Comparison of ENCODE assay signal across 1 cellular context in genomic region chr12:111201036-111201435, GRCh38.
TF ChIP-seq lines count a peak whose summit lies in the region.

No MANE protein-coding gene starts in this region.

TF ChIP-seq in HEK293, 187 proteins besides CTCF, POLR2A, EP300 and RAD21 (continued from another document):
- TF ChIP-seq, protein P1, sequence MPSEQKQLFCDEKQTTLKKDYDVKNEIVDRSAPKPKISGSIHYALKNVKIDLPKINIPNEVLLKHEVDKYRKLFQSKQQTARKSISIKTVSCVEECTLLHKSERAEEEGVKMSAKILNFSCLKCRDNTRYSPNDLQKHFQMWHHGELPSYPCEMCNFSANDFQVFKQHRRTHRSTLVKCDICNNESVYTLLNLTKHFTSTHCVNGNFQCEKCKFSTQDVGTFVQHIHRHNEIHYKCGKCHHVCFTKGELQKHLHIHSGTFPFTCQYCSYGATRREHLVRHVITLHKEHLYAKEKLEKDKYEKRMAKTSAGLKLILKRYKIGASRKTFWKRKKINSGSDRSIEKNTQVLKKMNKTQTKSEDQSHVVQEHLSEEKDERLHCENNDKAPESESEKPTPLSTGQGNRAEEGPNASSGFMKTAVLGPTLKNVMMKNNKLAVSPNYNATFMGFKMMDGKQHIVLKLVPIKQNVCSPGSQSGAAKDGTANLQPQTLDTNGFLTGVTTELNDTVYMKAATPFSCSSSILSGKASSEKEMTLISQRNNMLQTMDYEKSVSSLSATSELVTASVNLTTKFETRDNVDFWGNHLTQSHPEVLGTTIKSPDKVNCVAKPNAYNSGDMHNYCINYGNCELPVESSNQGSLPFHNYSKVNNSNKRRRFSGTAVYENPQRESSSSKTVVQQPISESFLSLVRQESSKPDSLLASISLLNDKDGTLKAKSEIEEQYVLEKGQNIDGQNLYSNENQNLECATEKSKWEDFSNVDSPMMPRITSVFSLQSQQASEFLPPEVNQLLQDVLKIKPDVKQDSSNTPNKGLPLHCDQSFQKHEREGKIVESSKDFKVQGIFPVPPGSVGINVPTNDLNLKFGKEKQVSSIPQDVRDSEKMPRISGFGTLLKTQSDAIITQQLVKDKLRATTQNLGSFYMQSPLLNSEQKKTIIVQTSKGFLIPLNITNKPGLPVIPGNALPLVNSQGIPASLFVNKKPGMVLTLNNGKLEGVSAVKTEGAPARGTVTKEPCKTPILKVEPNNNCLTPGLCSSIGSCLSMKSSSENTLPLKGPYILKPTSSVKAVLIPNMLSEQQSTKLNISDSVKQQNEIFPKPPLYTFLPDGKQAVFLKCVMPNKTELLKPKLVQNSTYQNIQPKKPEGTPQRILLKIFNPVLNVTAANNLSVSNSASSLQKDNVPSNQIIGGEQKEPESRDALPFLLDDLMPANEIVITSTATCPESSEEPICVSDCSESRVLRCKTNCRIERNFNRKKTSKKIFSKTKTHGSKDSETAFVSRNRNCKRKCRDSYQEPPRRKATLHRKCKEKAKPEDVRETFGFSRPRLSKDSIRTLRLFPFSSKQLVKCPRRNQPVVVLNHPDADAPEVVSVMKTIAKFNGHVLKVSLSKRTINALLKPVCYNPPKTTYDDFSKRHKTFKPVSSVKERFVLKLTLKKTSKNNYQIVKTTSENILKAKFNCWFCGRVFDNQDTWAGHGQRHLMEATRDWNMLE (tag by site-specific recombination; conservative IDR thresholded peaks at IDR 0.05; ENCODE audit: low read depth), result no peak
- TF ChIP-seq GLIS1 (tag by site-specific recombination; IDR thresholded peaks at IDR 0.05), result peak; percentile 55
